ENCODE assay signal across 9 cellular contexts in genomic region chr4:86595426-86595805, GRCh38. TPM values are rescaled to one million over a fixed set of nuclear protein-coding genes. Genes with fewer than 3 reads are reported as not detected.
A peak's percentile ranks its signal among the peaks of the same experiment; 100 is the strongest.
DNase-seq lines count a peak whose midpoint lies in the region; ATAC-seq, FAIRE-seq and TF ChIP-seq lines count a peak whose summit lies in the region.
"Had no signal": no experiment of that assay in that cellular context is flagged by ENCODE, and none has a peak within 500 bp of the region (broad histone marks: within the 10 kb centered on the region; RNA-seq: fewer than 3 reads in every experiment).

No MANE protein-coding gene starts in this region.

- H3K27ac ChIP-seq in esophagus squamous epithelium, result peak overlapping the region; percentile 93 to 95 (median 94)
- H3K27ac ChIP-seq in ovary, result peak overlapping the region; percentile 87 to 91

- ATAC-seq in HG03095 (IDR thresholded peaks at IDR 0.05; ENCODE audit: unreplicated experiment), result no peak

- WGBS in esophagus squamous epithelium, 2 donors, result 9 to 12% methylated on average over 9 of the region's 9 CpGs
- WGBS in ovary, 3 donors, result 3 to 4% (median 4%) methylated on average over 9 of the region's 9 CpGs

- H3K4me1 ChIP-seq in esophagus squamous epithelium (peaks cover 7 to 76% (median 19%) of the 10 kb centered on the region in 3 donors), ovary (ENCODE audit: insufficient read depth) (peaks cover 6% of the 10 kb centered on the region)

- H3K9me3 ChIP-seq in esophagus squamous epithelium (no peaks in the 10 kb centered on the region), ovary (no peaks in the 10 kb centered on the region)

- no peak for TF ChIP-seq EP300 in ovary (IDR thresholded peaks at IDR 0.05)

- intact Hi-C loops in esophagus squamous epithelium (cut with DNase I) (no loop called here), ovary (cut with DNase I) (loop anchor here in 3 of 4 donors (10.0 kb wide), 1 partner anchor 299 kb away; the partner anchor contains the start of gene C4orf36 (in 3 of the 3))

- TF ChIP-seq CTCF in esophagus squamous epithelium (IDR thresholded peaks at IDR 0.05) (no peak), ovary (IDR thresholded peaks at IDR 0.05) (no peak)

- DNase-seq in NCI-H510A treated with DMSO at 0.1 percent for 48 hours (lab: John Stamatoyannopoulos, UW), result peak; percentile 42
- DNase-seq in NCI-H510A (lab: John Stamatoyannopoulos, UW), result no peak
- peak; percentile 65 for DNase-seq in SW480 (ENCODE audit: low spot score)
- no peak for DNase-seq in esophagus squamous epithelium (lab: John Stamatoyannopoulos, UW)
- DNase-seq in ovary, result peak in 1 of 5 donors; percentile 24
- no peak for DNase-seq in HK-2 (ENCODE audit: unreplicated experiment)
- no peak for DNase-seq in GM19239 (ENCODE audit: insufficient read length, low spot score)

- H3K36me3 ChIP-seq in esophagus squamous epithelium (no peaks in the 10 kb centered on the region), ovary (no peaks in the 10 kb centered on the region)

- H3K4me3 ChIP-seq in esophagus squamous epithelium (peak overlapping the region; percentile 71 to 88 (median 82)), ovary (peak overlapping the region; percentile 85)

- H3K27me3 ChIP-seq in esophagus squamous epithelium (peaks cover 0 to 9% (median 0%) of the 10 kb centered on the region in 4 donors), ovary (no peaks in the 10 kb centered on the region)

- TF ChIP-seq POLR2A in esophagus squamous epithelium (IDR thresholded peaks at IDR 0.05), result no peak
- TF ChIP-seq POLR2A in ovary (IDR thresholded peaks at IDR 0.05), result no peak

- no peak for FAIRE-seq in GM19239 (lab: Jason Lieb, UNC)
- FAIRE-seq: TTC549 had no signal

RNA-seq across cellular contexts. Expression of gene PTPN13, which starts 1.3 kb away (rescaled TPM):
- total RNA-seq in esophagus squamous epithelium (10 to 100 TPM; 44.8 to 94.9 (median 66.7) TPM), ovary (10 to 100 TPM; 38.5 to 73.4 (median 54.6) TPM)
- polyA plus RNA-seq in ovary, result 10 to 100 TPM; 17.0 to 22.8 TPM

Comparison
In these comparisons a context has a peak if more than half of its experiments do, and no peak if none do; other contexts are left out.
1. DNase-seq: peak in NCI-H510A treated with DMSO at 0.1 percent for 48 hours (single experiment) and SW480 (single experiment); none in NCI-H510A (single experiment), esophagus squamous epithelium (single experiment), HK-2 (single experiment) and GM19239 (single experiment).